ENCODE assay signal across 10 cellular contexts in the genomic region with DNA sequence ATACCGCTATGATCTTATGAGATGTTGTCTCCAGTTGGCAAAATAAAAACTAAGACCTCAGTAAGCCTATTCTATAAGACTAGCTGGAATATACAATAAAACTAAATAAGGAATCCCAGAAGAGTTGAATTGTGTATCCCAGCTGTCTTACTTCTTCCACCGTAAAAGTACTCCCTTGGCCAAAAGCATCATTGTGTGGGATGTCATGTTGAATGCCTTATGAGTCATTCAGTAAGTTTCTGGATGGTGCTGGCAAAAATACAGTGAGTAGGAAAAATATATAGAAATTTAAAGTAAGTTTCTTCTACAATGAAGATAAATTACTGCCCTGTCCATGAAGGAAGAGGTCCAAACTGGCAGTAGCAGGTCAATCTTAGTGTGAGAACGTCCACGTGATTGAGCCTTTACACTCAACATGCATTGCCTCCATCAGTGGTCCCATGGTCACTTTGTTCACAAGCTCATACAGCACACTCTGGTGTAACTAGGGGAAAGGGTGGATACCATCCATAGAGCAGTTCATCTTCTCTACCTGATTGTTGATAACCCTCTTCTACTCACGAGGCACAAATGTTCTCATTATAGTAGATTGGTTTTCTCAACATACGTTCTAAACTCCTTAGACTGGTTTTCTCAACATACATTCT. TPM values are rescaled to one million over a fixed set of nuclear protein-coding genes. Genes with fewer than 3 reads are reported as not detected.
DNase-seq lines count a peak whose midpoint lies in the region; ATAC-seq lines count a peak whose summit lies in the region.
"Had no signal": no experiment of that assay in that cellular context is flagged by ENCODE, and none has a peak within 500 bp of the region (broad histone marks: within the 10 kb centered on the region; RNA-seq: fewer than 3 reads in every experiment).

No MANE protein-coding gene starts in this region.

- peak overlapping the region; percentile 60 to 97 (median 97) for H3K27ac Mint-ChIP-seq in CD4-positive, CD25-positive, alpha-beta regulatory T cell
- H3K27ac Mint-ChIP-seq in T-helper 2 cell treated with Interferon-gamma antibody and Interleukin-4, amounts not matched to agents 5 μg/mL and 100 μg/mL, for 36 hours: peak overlapping the region; percentile 89

- peaks cover 4% of the 10 kb centered on the region for H3K27me3 Mint-ChIP-seq in CD4-positive, CD25-positive, alpha-beta regulatory T cell
- peaks cover 41% of the 10 kb centered on the region for H3K27me3 Mint-ChIP-seq in T-helper 2 cell treated with Interferon-gamma antibody and Interleukin-4, amounts not matched to agents 5 μg/mL and 100 μg/mL, for 36 hours (ENCODE audit: low read depth)

- no peaks in the 10 kb centered on the region for H3K36me3 Mint-ChIP-seq in CD4-positive, CD25-positive, alpha-beta regulatory T cell
- H3K36me3 Mint-ChIP-seq in T-helper 2 cell treated with Interferon-gamma antibody and Interleukin-4, amounts not matched to agents 5 μg/mL and 100 μg/mL, for 36 hours (ENCODE audit: low read depth): peaks cover 2% of the 10 kb centered on the region

- peak in 1 of 2 donors; percentile 3 for ATAC-seq in CD4-positive, CD25-positive, alpha-beta regulatory T cell (ENCODE audit: low read depth in 2 of 2)
- ATAC-seq in GM21515 (IDR thresholded peaks at IDR 0.05; ENCODE audit: unreplicated experiment): peak; percentile 31

- H3K27me3 ChIP-seq in CD4-positive, CD25-positive, alpha-beta regulatory T cell (ENCODE audit: control insufficient read depth, insufficient read depth, low read length): no peaks in the 10 kb centered on the region

- peak overlapping the region; percentile 57 to 81 (median 78) for H3K4me3 Mint-ChIP-seq in CD4-positive, CD25-positive, alpha-beta regulatory T cell
- H3K4me3 Mint-ChIP-seq in T-helper 2 cell treated with Interferon-gamma antibody and Interleukin-4, amounts not matched to agents 5 μg/mL and 100 μg/mL, for 36 hours: peak overlapping the region; percentile 47

- H3K4me1 Mint-ChIP-seq in CD4-positive, CD25-positive, alpha-beta regulatory T cell: peaks cover 28 to 72% (median 53%) of the 10 kb centered on the region in 4 donors
- peaks cover 39% of the 10 kb centered on the region for H3K4me1 Mint-ChIP-seq in T-helper 2 cell treated with Interferon-gamma antibody and Interleukin-4, amounts not matched to agents 5 μg/mL and 100 μg/mL, for 36 hours (ENCODE audit: low read depth)

- H3K36me3 ChIP-seq in CD4-positive, CD25-positive, alpha-beta regulatory T cell (ENCODE audit: control insufficient read depth, insufficient read depth, low read length): no peaks in the 10 kb centered on the region

- peak overlapping the region; percentile 96 for H3K27ac ChIP-seq in CD4-positive, CD25-positive, alpha-beta regulatory T cell (ENCODE audit: insufficient read depth, low read length, poor library complexity, severe bottlenecking)

- H3K9me3 Mint-ChIP-seq in CD4-positive, CD25-positive, alpha-beta regulatory T cell: peaks cover 0 to 5% (median 2%) of the 10 kb centered on the region in 7 donors
- H3K9me3 Mint-ChIP-seq in T-helper 2 cell treated with Interferon-gamma antibody and Interleukin-4, amounts not matched to agents 5 μg/mL and 100 μg/mL, for 36 hours: peaks cover 4% of the 10 kb centered on the region

- H3K4me1 ChIP-seq in CD4-positive, CD25-positive, alpha-beta regulatory T cell (ENCODE audit: control insufficient read depth, insufficient read depth, low read length, poor library complexity, severe bottlenecking): peaks cover 47% of the 10 kb centered on the region

- DNase-seq in CD4-positive, CD25-positive, alpha-beta regulatory T cell: peak in 1 of 3 donors; percentile 14
- no peak for DNase-seq in T-helper 2 cell treated with Interferon-gamma antibody and Interleukin-4, amounts not matched to agents 5 μg/mL and 100 μg/mL, for 36 hours (ENCODE audit: low spot score)
- peak; percentile 22 for DNase-seq in germinal center (ENCODE audit: low spot score)
- DNase-seq in SK-N-DZ (ENCODE audit: low spot score): no peak
- DNase-seq in stimulated activated CD4-positive, alpha-beta T cell treated with anti-CD3 and anti-CD28 coated beads, Interleukin-12 subunit alpha, Interleukin-12 subunit beta, amount 100 ng/mL, for 4 hours: no peak
- DNase-seq in retina: no peak
- DNase-seq in A172 (ENCODE audit: low spot score): no peak
- DNase-seq: NCI-H1417, T1000 had no signal

- H3K9me3 ChIP-seq in CD4-positive, CD25-positive, alpha-beta regulatory T cell (ENCODE audit: control insufficient read depth in 2 of 2, low read length in 2 of 2): no peaks in the 10 kb centered on the region

- peak overlapping the region; percentile 68 for H3K4me3 ChIP-seq in CD4-positive, CD25-positive, alpha-beta regulatory T cell (ENCODE audit: low read depth, low read length)

RNA-seq across cellular contexts. Expression of a gene that starts 13.7 kb away (rescaled TPM):
- total RNA-seq in CD4-positive, CD25-positive, alpha-beta regulatory T cell: 32.9 TPM
- 1 to 10 TPM; 4.3 to 6.3 (median 5.6) TPM for polyA plus RNA-seq in CD4-positive, CD25-positive, alpha-beta regulatory T cell
- 7.9 and 9.1 TPM in 2 replicates for polyA plus RNA-seq in SK-N-DZ (2014; cell fraction: cytosol; rRNA removed)
- polyA plus RNA-seq in SK-N-DZ (2014; cell fraction: nucleus; rRNA removed): 11.6 and 21.6 TPM in 2 replicates
- total RNA-seq in A172 (2014; rRNA removed; shearing (Covaris generic)): 7.7 and 11.0 TPM in 2 replicates

RNA-seq across cellular contexts. Expression of a gene that starts 44.2 kb away (rescaled TPM):
- total RNA-seq in CD4-positive, CD25-positive, alpha-beta regulatory T cell: 81.7 TPM
- polyA plus RNA-seq in CD4-positive, CD25-positive, alpha-beta regulatory T cell: 10 to 100 TPM; 17.9 to 23.3 (median 18.5) TPM
- polyA plus RNA-seq in SK-N-DZ (2014; cell fraction: cytosol; rRNA removed): 5.6 and 10.4 TPM in 2 replicates
- polyA plus RNA-seq in SK-N-DZ (2014; cell fraction: nucleus; rRNA removed): 20.0 and 34.9 TPM in 2 replicates
- 11.1 and 13.9 TPM in 2 replicates for total RNA-seq in A172 (2014; rRNA removed; shearing (Covaris generic))
